Comparison of ENCODE assay signal across 1 cellular context in genomic region chr4:83546796-83547195, GRCh38.
A peak's percentile ranks its signal among the peaks of the same experiment; 100 is the strongest.
TF ChIP-seq lines count a peak whose summit lies in the region.

No MANE protein-coding gene starts in this region.

TF ChIP-seq in IMR-90, 13 proteins besides CTCF, POLR2A, EP300 and RAD21 (continued from another document):
- TF ChIP-seq RCOR1 (IDR thresholded peaks at IDR 0.05; ENCODE audit: insufficient replicate concordance, low read length), result no peak
- peak; percentile 43; the same call in 1 of the 2 replicates for TF ChIP-seq CEBPB (IDR thresholded peaks at IDR 0.05; ENCODE audit: low read depth, low read length)
TF ChIP-seq in IMR-90: peak in this region for 1.
